ENCODE assay signal across 8 cellular contexts in the genomic region with DNA sequence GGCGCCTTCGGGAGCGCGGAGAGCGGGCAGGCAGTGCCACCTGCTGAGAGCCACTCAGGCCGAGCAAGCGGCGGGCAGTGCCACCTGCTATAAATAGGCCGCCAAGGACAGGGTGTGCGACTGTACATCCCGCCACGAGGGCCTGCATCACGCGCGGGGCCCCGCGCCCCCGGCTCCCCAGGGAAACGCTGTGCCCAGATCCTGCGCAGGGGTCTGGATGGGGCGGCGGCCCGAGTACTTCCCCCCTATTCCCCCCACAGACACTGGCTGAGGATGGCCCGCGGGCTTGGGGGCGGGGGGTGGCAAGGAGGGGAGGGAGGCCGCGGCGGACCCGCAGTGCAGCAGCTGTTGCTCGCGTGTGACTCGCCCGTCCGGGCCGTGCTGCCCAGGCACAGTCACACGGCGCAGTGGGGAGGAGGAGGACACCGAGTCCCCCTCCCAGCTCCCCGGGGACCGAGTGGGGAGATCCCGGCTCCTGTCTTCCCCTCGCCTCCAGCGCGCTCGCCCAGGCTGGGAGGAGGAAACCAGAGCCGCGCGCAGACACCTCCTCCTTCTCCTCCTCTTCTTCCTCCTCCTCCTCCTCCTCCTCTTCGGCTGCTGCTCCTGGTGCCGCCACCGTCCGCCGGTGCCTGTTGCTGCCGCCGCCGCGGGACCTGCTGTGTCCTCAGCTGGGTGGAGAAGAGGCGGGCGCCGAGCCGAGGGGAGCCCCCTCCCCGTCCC. TPM values are rescaled to one million over a fixed set of nuclear protein-coding genes. Genes with fewer than 3 reads are reported as not detected.
A peak's percentile ranks its signal among the peaks of the same experiment; 100 is the strongest.
DNase-seq lines count a peak whose midpoint lies in the region; ATAC-seq and TF ChIP-seq lines count a peak whose summit lies in the region.

A gene with protein sequence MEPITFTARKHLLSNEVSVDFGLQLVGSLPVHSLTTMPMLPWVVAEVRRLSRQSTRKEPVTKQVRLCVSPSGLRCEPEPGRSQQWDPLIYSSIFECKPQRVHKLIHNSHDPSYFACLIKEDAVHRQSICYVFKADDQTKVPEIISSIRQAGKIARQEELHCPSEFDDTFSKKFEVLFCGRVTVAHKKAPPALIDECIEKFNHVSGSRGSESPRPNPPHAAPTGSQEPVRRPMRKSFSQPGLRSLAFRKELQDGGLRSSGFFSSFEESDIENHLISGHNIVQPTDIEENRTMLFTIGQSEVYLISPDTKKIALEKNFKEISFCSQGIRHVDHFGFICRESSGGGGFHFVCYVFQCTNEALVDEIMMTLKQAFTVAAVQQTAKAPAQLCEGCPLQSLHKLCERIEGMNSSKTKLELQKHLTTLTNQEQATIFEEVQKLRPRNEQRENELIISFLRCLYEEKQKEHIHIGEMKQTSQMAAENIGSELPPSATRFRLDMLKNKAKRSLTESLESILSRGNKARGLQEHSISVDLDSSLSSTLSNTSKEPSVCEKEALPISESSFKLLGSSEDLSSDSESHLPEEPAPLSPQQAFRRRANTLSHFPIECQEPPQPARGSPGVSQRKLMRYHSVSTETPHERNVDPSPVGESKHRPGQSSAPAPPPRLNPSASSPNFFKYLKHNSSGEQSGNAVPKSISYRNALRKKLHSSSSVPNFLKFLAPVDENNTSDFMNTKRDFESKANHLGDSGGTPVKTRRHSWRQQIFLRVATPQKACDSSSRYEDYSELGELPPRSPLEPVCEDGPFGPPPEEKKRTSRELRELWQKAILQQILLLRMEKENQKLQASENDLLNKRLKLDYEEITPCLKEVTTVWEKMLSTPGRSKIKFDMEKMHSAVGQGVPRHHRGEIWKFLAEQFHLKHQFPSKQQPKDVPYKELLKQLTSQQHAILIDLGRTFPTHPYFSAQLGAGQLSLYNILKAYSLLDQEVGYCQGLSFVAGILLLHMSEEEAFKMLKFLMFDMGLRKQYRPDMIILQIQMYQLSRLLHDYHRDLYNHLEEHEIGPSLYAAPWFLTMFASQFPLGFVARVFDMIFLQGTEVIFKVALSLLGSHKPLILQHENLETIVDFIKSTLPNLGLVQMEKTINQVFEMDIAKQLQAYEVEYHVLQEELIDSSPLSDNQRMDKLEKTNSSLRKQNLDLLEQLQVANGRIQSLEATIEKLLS (N-terminal part only) (plus strand): TSS at position 584 of the 720 bp plus-strand sequence. CDS start 11,012 bp downstream, outside the sequence.

- DNase-seq in Caki2 (ENCODE audit: low read depth) = peak; percentile 13
- peak in 4 of 5 donors; percentile 9 to 57 (median 17) for DNase-seq in T-helper 1 cell
- no peak for DNase-seq in astrocyte of the cerebellum (ENCODE audit: low read depth)
- no peak for DNase-seq in epidermal melanocyte (ENCODE audit: insufficient read length, low spot score)

- in situ Hi-C loops in Caki2 (cut with HindIII; ENCODE audit: low pct_unique_long_range_greater_than_20kb, low sequenced_read_pairs) (no loop called here), astrocyte of the cerebellum (cut with HindIII; ENCODE audit: low sequenced_read_pairs) (no loop called here)

- no peak within 1 kb of the TSS for H3K27ac ChIP-seq in HUES6 (ENCODE audit: low read depth, low read length)
- H3K27ac ChIP-seq in iPS-18a (ENCODE audit: low read length) = no peak within 1 kb of the TSS
- H3K27ac ChIP-seq in skin epidermis = peak within 1 kb of the TSS in 20 of 21 experiments; percentile 5 to 90 (median 77)

- no peaks in the 10 kb centered on the region for H3K36me3 ChIP-seq in HUES6 (ENCODE audit: control insufficient read depth, insufficient read depth, low read length)
- no peaks in the 10 kb centered on the region for H3K36me3 ChIP-seq in iPS-18a (ENCODE audit: control insufficient read depth, low read depth, low read length)

- H3K4me1 ChIP-seq in HUES6 (ENCODE audit: control insufficient read depth, insufficient read depth, low read length) (no peaks in the 10 kb centered on the region), iPS-18a (ENCODE audit: control insufficient read depth, low read depth, low read length) (no peaks in the 10 kb centered on the region)

- ATAC-seq in GM21381 (IDR thresholded peaks at IDR 0.05; ENCODE audit: unreplicated experiment) = peak; percentile 23

- H3K9ac ChIP-seq in HUES6 (ENCODE audit: low read length) = peak within 1 kb of the TSS; percentile 22
- no peak within 1 kb of the TSS for H3K9ac ChIP-seq in iPS-18a (ENCODE audit: low read length)

- TF ChIP-seq CTCF in astrocyte of the cerebellum (IDR thresholded peaks at IDR 0.05; ENCODE audit: low read depth, low read length, missing control alignments) = no peak

- H3K9me3 ChIP-seq in HUES6 (ENCODE audit: control insufficient read depth, insufficient read depth, low read depth, low read length) (no peaks in the 10 kb centered on the region), iPS-18a (ENCODE audit: control insufficient read depth, low read depth, low read length) (no peaks in the 10 kb centered on the region)

- peaks cover 78% of the 10 kb centered on the region for H3K27me3 ChIP-seq in HUES6 (ENCODE audit: control insufficient read depth, insufficient read depth, low read length)
- peaks cover 65% of the 10 kb centered on the region for H3K27me3 ChIP-seq in iPS-18a (ENCODE audit: control insufficient read depth, insufficient read depth, low read length)

- H3K4me3 ChIP-seq in HUES6 (ENCODE audit: low read depth, low read length) = peak within 1 kb of the TSS; percentile 73
- peak within 1 kb of the TSS; percentile 55 for H3K4me3 ChIP-seq in astrocyte of the cerebellum (ENCODE audit: low read depth, low read length)
- peak within 1 kb of the TSS; percentile 66 for H3K4me3 ChIP-seq in iPS-18a (ENCODE audit: low read length)
- peak within 1 kb of the TSS; percentile 55 to 88 (median 81) for H3K4me3 ChIP-seq in skin epidermis

RNA-seq across cellular contexts. Expression of the gene that starts here (rescaled TPM):
- 38.6 and 40.7 TPM in 2 replicates for total RNA-seq in Caki2 (2014; rRNA removed; shearing (Covaris generic); ENCODE audit: low replicate concordance)

Comparison
In these comparisons a context has a peak if more than half of its experiments do, and no peak if none do; other contexts are left out.
1. DNase-seq: peak in Caki2 (single experiment) and T-helper 1 cell (4 of 5); none in astrocyte of the cerebellum (single experiment) and epidermal melanocyte (single experiment).
2. H3K27ac ChIP-seq: peak in skin epidermis (20 of 21); none in HUES6 (single experiment) and iPS-18a (single experiment).
3. Peak in every context shown above with its lines, with median percentiles within 50 percentile points of each other: H3K4me3 ChIP-seq.